In the genomic region with DNA sequence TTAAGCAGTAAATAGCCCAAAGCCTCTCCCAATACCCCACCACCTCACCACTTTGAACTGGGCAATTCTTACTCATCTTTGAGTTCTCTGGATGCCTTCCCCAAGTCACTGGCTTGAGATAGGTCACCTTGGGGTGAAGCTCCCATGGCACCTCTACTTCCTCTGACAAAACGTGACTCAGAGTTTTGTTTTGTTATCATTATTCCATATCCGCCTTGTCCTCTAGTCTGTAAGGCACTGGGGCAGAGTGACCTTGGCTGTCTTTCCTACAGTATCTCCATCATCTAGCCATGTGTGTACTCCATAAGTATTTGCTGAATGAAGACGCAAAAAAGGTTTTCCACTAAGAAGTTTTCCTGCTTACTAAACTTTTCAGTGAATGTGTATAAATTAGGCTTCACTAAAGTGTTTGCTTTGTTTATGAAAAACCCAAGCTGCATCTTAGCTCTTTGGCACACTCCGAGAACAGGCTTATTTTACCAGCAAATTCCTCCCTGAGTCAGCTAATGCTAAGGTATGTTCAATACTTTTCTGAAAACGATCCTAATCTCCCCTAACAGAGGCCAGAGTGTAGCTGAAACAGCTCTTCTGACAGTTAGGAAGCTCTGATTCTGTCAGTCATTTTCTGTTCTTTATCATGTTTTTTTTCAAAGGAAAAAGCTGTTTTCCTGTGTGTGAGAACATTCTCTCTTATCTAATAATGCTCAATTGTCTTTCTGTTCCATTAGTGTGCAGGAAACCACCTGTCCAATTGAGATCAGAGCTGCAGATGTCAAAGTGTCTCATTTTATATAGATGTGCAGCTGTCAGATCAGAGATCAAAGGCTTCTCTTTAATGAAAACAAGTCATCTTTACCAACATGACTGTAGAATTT, we compare ENCODE assay signal across 10 cellular contexts. TPM values are rescaled to one million over a fixed set of nuclear protein-coding genes. Genes with fewer than 3 reads are reported as not detected.
A peak's percentile ranks its signal among the peaks of the same experiment; 100 is the strongest.
DNase-seq lines count a peak whose midpoint lies in the region; ATAC-seq, FAIRE-seq and TF ChIP-seq lines count a peak whose summit lies in the region.
"Had no signal": no experiment of that assay in that cellular context is flagged by ENCODE, and none has a peak within 500 bp of the region (broad histone marks: within the 10 kb centered on the region; RNA-seq: fewer than 3 reads in every experiment).

No MANE protein-coding gene starts in this region.

- DNase-seq in A172 (ENCODE audit: low spot score) (peak; percentile 93), H4 (ENCODE audit: low spot score) (peak; percentile 49), fibroblast of the conjunctiva (ENCODE audit: low read depth) (peak; percentile 26), D721Med (ENCODE audit: insufficient read length, low spot score) (no peak), HuH-7 (ENCODE audit: low spot score) (no peak)
- DNase-seq in activated CD4-positive, alpha-beta T cell treated with anti-CD3 and anti-CD28 coated beads, Interleukin-2, amount 10 ng/mL, durations not matched to agents 7 days and 5 days = no peak
- DNase-seq: uterus had no signal

- WGBS in gastroesophageal sphincter (ENCODE audit: low coverage in 1 of 2), 2 donors = 15 to 26% methylated on average over 4 to 5 of the region's 5 CpGs

- H3K27me3 Mint-ChIP-seq in activated CD4-positive, alpha-beta T cell treated with anti-CD3 and anti-CD28 coated beads, Interleukin-2, amount 10 ng/mL, durations not matched to agents 7 days and 5 days = no peaks in the 10 kb centered on the region

- H3K4me1 Mint-ChIP-seq in activated CD4-positive, alpha-beta T cell treated with anti-CD3 and anti-CD28 coated beads, Interleukin-2, amount 10 ng/mL, durations not matched to agents 7 days and 5 days = peaks cover 20% of the 10 kb centered on the region

- H3K4me1 ChIP-seq in gastroesophageal sphincter = no peaks in the 10 kb centered on the region
- H3K4me1 ChIP-seq: uterus had no signal

- no peaks in the 10 kb centered on the region for H3K36me3 ChIP-seq in gastroesophageal sphincter
- H3K36me3 ChIP-seq: uterus had no signal

- no peak for FAIRE-seq in D721Med (lab: Jason Lieb, UNC)
- FAIRE-seq: G401.6 had no signal

- no peaks in the 10 kb centered on the region for H3K9me3 ChIP-seq in gastroesophageal sphincter
- H3K9me3 ChIP-seq: uterus had no signal

- peaks cover 5% of the 10 kb centered on the region for H3K9me3 Mint-ChIP-seq in activated CD4-positive, alpha-beta T cell treated with anti-CD3 and anti-CD28 coated beads, Interleukin-2, amount 10 ng/mL, durations not matched to agents 7 days and 5 days

- H3K4me3 Mint-ChIP-seq in activated CD4-positive, alpha-beta T cell treated with anti-CD3 and anti-CD28 coated beads, Interleukin-2, amount 10 ng/mL, durations not matched to agents 7 days and 5 days = no peak overlapping the region

- ATAC-seq in gastroesophageal sphincter (no peak), GM21825 (IDR thresholded peaks at IDR 0.05; ENCODE audit: unreplicated experiment) (no peak)

- TF ChIP-seq POLR2A in gastroesophageal sphincter (IDR thresholded peaks at IDR 0.05) = no peak

- peak overlapping the region; percentile 34 for H3K27ac Mint-ChIP-seq in activated CD4-positive, alpha-beta T cell treated with anti-CD3 and anti-CD28 coated beads, Interleukin-2, amount 10 ng/mL, durations not matched to agents 7 days and 5 days

- TF ChIP-seq CTCF in D721Med (IDR thresholded peaks at IDR 0.05; ENCODE audit: insufficient read depth, missing control alignments) (no peak), gastroesophageal sphincter (IDR thresholded peaks at IDR 0.05) (no peak)

- H3K27ac ChIP-seq in gastroesophageal sphincter = no peak overlapping the region
- H3K27ac ChIP-seq: uterus had no signal

- POLR2A ChIA-PET in activated CD4-positive, alpha-beta T cell treated with anti-CD3 and anti-CD28 coated beads, Interleukin-2, amount 10 ng/mL, durations not matched to agents 7 days and 5 days (lab: Charles Lee) = interaction anchor here (0.6 kb wide), 1 partner anchor 354 kb away, joined by 5 read pairs; no protein-coding TSS in a partner anchor

- CTCF ChIA-PET in activated CD4-positive, alpha-beta T cell treated with anti-CD3 and anti-CD28 coated beads, Interleukin-2, amount 10 ng/mL, durations not matched to agents 7 days and 5 days (lab: Charles Lee) = interaction anchor here (0.5 to 2.5 kb wide), 9 partner anchors 9 to 368 kb away, joined by 3 to 9 read pairs (median 3); no protein-coding TSS in a partner anchor

- H3K4me3 ChIP-seq in gastroesophageal sphincter = no peak overlapping the region
- H3K4me3 ChIP-seq: uterus had no signal

- TF ChIP-seq EP300 in gastroesophageal sphincter (IDR thresholded peaks at IDR 0.05) = no peak

- H3K36me3 Mint-ChIP-seq in activated CD4-positive, alpha-beta T cell treated with anti-CD3 and anti-CD28 coated beads, Interleukin-2, amount 10 ng/mL, durations not matched to agents 7 days and 5 days (ENCODE audit: low read depth) = no peaks in the 10 kb centered on the region

- peaks cover 13% of the 10 kb centered on the region for H3K27me3 ChIP-seq in gastroesophageal sphincter
- H3K27me3 ChIP-seq: uterus had no signal

RNA-seq across cellular contexts. Expression of gene TSPAN5, which starts 30.2 kb away (rescaled TPM):
- 8.8 and 18.4 TPM in 2 replicates for total RNA-seq in A172 (2014; rRNA removed; shearing (Covaris generic))
- 4.3 and 6.7 TPM in 2 replicates for total RNA-seq in H4 (2014; rRNA removed; shearing (Covaris generic))
- total RNA-seq in activated CD4-positive, alpha-beta T cell treated with anti-CD3 and anti-CD28 coated beads, Interleukin-2, amount 10 ng/mL, durations not matched to agents 7 days and 5 days = 10 to 100 TPM; 17.4 to 17.6 TPM
- total RNA-seq in gastroesophageal sphincter = 10 to 100 TPM in 3 of 4 donors, 1 to 10 TPM in 1; 9.8 to 14.0 (median 12.2) TPM

Comparison
In these comparisons a context has a peak if more than half of its experiments do, and no peak if none do; other contexts are left out.
1. DNase-seq: peak in A172 (single experiment), H4 (single experiment) and fibroblast of the conjunctiva (single experiment); none in activated CD4-positive, alpha-beta T cell treated with anti-CD3 and anti-CD28 coated beads, Interleukin-2, amount 10 ng/mL, durations not matched to agents 7 days and 5 days (single experiment), D721Med (single experiment) and HuH-7 (single experiment).